ENCODE assay signal across 1 cellular context in the genomic region with DNA sequence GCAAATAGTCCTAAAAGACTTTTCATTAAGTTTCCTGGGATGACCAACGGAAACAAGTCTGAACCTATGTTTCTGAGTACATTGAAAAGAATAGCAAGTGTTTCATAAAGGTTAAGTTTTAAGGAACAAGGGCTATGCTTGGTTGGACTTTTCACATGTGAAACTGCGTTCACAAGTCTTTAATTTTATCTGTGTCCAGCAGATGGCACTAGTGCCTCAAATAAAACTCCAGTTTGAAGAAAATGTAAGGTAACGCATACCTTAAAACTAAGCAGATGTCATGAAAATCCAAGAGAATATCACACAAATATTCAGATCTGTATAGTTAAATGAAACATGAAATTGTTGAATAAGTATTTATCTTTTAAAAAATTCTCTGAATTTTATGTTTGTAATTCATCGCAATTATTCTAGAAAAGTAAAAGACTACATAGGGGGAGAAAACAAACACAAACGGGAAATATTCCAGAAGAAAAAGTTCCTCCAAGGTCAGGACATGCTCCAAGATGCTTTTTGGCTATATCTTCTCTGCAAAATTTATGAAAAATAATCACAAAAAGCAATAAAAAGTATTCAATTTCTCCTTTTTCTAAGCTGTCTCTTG.
TF ChIP-seq lines count a peak whose summit lies in the region.

No MANE protein-coding gene starts in this region.

TF ChIP-seq in SK-N-SH, 30 proteins besides CTCF, POLR2A, EP300 and RAD21 (continued from another document):
- TF ChIP-seq, protein P1, sequence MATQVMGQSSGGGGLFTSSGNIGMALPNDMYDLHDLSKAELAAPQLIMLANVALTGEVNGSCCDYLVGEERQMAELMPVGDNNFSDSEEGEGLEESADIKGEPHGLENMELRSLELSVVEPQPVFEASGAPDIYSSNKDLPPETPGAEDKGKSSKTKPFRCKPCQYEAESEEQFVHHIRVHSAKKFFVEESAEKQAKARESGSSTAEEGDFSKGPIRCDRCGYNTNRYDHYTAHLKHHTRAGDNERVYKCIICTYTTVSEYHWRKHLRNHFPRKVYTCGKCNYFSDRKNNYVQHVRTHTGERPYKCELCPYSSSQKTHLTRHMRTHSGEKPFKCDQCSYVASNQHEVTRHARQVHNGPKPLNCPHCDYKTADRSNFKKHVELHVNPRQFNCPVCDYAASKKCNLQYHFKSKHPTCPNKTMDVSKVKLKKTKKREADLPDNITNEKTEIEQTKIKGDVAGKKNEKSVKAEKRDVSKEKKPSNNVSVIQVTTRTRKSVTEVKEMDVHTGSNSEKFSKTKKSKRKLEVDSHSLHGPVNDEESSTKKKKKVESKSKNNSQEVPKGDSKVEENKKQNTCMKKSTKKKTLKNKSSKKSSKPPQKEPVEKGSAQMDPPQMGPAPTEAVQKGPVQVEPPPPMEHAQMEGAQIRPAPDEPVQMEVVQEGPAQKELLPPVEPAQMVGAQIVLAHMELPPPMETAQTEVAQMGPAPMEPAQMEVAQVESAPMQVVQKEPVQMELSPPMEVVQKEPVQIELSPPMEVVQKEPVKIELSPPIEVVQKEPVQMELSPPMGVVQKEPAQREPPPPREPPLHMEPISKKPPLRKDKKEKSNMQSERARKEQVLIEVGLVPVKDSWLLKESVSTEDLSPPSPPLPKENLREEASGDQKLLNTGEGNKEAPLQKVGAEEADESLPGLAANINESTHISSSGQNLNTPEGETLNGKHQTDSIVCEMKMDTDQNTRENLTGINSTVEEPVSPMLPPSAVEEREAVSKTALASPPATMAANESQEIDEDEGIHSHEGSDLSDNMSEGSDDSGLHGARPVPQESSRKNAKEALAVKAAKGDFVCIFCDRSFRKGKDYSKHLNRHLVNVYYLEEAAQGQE (IDR thresholded peaks at IDR 0.05; ENCODE audit: low read depth, low read length), result no peak
